In the genomic region with DNA sequence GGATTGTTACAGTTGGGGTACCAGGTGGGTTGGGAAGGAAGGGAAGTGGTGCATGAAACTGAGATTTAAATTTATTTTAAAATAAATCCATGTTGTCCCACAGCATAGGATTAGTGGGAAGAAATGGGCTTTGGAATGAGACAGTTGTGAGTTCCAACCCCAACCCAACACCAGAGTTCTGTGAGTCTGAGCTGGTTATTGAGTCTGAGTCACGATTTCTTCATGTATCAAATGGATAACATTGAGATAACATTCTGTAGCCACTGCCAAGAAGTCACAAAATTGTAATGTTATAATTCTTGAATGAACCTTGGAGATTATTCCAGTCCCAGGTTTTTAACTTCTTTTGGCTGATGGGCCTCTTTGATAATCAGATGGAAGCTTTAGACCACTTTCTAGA, we compare ENCODE assay signal across 26 cellular contexts. TPM values are rescaled to one million over a fixed set of nuclear protein-coding genes. Genes with fewer than 3 reads are reported as not detected.
"Had no signal": no experiment of that assay in that cellular context is flagged by ENCODE, and none has a peak within 500 bp of the region (broad histone marks: within the 10 kb centered on the region; RNA-seq: fewer than 3 reads in every experiment).

No MANE protein-coding gene starts in this region.

- H3K27ac Mint-ChIP-seq: activated naive CD4-positive, alpha-beta T cell treated with anti-CD3 and anti-CD28 coated beads, Interleukin-2, amount 50 U/mL, for 72 hours; activated T-cell treated with anti-CD3 and anti-CD28 coated beads, Interleukin-2, amount 50 U/mL, for 72 hours; natural killer cell treated with Interleukin-12 subunit alpha and Interleukin-12 subunit beta and Interleukin-15 and Interleukin-18, amount 100 ng/mL, for 72 hours; progenitor cell of endocrine pancreas had no signal

- H3K9me3 Mint-ChIP-seq: activated naive CD4-positive, alpha-beta T cell treated with anti-CD3 and anti-CD28 coated beads, Interleukin-2, amount 50 U/mL, for 72 hours; activated T-cell treated with anti-CD3 and anti-CD28 coated beads, Interleukin-2, amount 50 U/mL, for 72 hours; central memory CD8-positive, alpha-beta T cell; natural killer cell treated with Interleukin-12 subunit alpha and Interleukin-12 subunit beta and Interleukin-15 and Interleukin-18, amount 100 ng/mL, for 72 hours had no signal

- H3K27ac ChIP-seq: colonic mucosa, dorsolateral prefrontal cortex, left ventricle myocardium inferior, right lobe of liver, testis, transverse colon, VCaP had no signal

- H3K9me3 ChIP-seq: colonic mucosa, heart left ventricle, left ventricle myocardium inferior, mucosa of descending colon, right lobe of liver, testis, transverse colon had no signal

- H3K4me3 ChIP-seq: colonic mucosa, dorsolateral prefrontal cortex, heart left ventricle, left ventricle myocardium inferior, mucosa of descending colon, right lobe of liver, testis, transverse colon had no signal

- H3K27me3 ChIP-seq: colonic mucosa, dorsolateral prefrontal cortex, heart left ventricle, right lobe of liver, testis, transverse colon had no signal

- H3K4me1 ChIP-seq: colonic mucosa, testis, transverse colon had no signal

- H3K27me3 Mint-ChIP-seq: central memory CD8-positive, alpha-beta T cell; natural killer cell treated with Interleukin-12 subunit alpha and Interleukin-12 subunit beta and Interleukin-15 and Interleukin-18, amount 100 ng/mL, for 72 hours; progenitor cell of endocrine pancreas had no signal

- H3K4me3 Mint-ChIP-seq: activated T-cell treated with anti-CD3 and anti-CD28 coated beads, Interleukin-2, amount 50 U/mL, for 72 hours; central memory CD8-positive, alpha-beta T cell; natural killer cell treated with Interleukin-12 subunit alpha and Interleukin-12 subunit beta and Interleukin-15 and Interleukin-18, amount 100 ng/mL, for 72 hours had no signal

- H3K4me1 Mint-ChIP-seq: central memory CD8-positive, alpha-beta T cell had no signal

- ATAC-seq: activated naive CD4-positive, alpha-beta T cell treated with anti-CD3 and anti-CD28 coated beads, Interleukin-2, amount 50 U/mL, for 72 hours; activated T-cell treated with anti-CD3 and anti-CD28 coated beads, Interleukin-2, amount 50 U/mL, for 72 hours; heart left ventricle; mucosa of descending colon; natural killer cell treated with Interleukin-12 subunit alpha and Interleukin-12 subunit beta and Interleukin-15 and Interleukin-18, amount 100 ng/mL, for 72 hours had no signal

- H3K36me3 ChIP-seq: colonic mucosa, right lobe of liver had no signal

- DNase-seq: activated CD4-positive, alpha-beta T cell treated with anti-CD3 and anti-CD28 coated beads for 4 hours; activated CD4-positive, alpha-beta T cell treated with anti-CD3 and anti-CD28 coated beads, Interleukin-2, amount 50 U/mL, for 4 hours; activated naive CD4-positive, alpha-beta T cell; activated T-cell treated with anti-CD3 and anti-CD28 coated beads for 4 hours; activated T-cell treated with anti-CD3 and anti-CD28 coated beads, Interleukin-2, amount 50 U/mL, for 72 hours; aorta; colonic mucosa; dorsolateral prefrontal cortex; effector memory CD4-positive, alpha-beta T cell; heart left ventricle; kidney glomerular epithelial cell; left ventricle myocardium inferior; mucosa of descending colon; right lobe of liver; stimulated activated CD4-positive, alpha-beta T cell treated with anti-CD3 and anti-CD28 coated beads, Interleukin-2, amount 100 ng/mL, for 48 hours; stimulated activated naive CD4-positive, alpha-beta T cell treated with Interleukin-2 at 50 U/mL for 16 hours; testis; transverse colon had no signal

RNA-seq across cellular contexts. Expression of a gene that starts 25.3 kb away (rescaled TPM):
- total RNA-seq: epithelial cell of proximal tubule, left ventricle myocardium inferior, skeletal muscle tissue, urinary bladder had no signal
